Comparison of ENCODE assay signal across 8 cellular contexts in genomic region chr15:99123706-99124451, GRCh38. TPM values are rescaled to one million over a fixed set of nuclear protein-coding genes. Genes with fewer than 3 reads are reported as not detected.
DNase-seq lines count a peak whose midpoint lies in the region; ATAC-seq and TF ChIP-seq lines count a peak whose summit lies in the region.

No MANE protein-coding gene starts in this region.

- H3K27me3 Mint-ChIP-seq in activated CD8-positive, alpha-beta memory T cell treated with anti-CD3 and anti-CD28 coated beads, Interleukin-2, amount 10 ng/mL, durations not matched to agents 7 days and 5 days = no peaks in the 10 kb centered on the region

- H3K4me1 ChIP-seq in KMS-11 (ENCODE audit: low read depth, poor library complexity, severe bottlenecking) (peaks cover 24% of the 10 kb centered on the region), neuron (ENCODE audit: insufficient read depth, low read length) (peaks cover 21% of the 10 kb centered on the region)

- H3K9me3 Mint-ChIP-seq in activated CD8-positive, alpha-beta memory T cell treated with anti-CD3 and anti-CD28 coated beads, Interleukin-2, amount 10 ng/mL, durations not matched to agents 7 days and 5 days (ENCODE audit: low read depth) = no peaks in the 10 kb centered on the region

- H2AFZ ChIP-seq in KMS-11 (ENCODE audit: low read depth) = peak overlapping the region; percentile 25
- H2AFZ ChIP-seq in neuron (ENCODE audit: low read depth, low read length) = peak overlapping the region; percentile 34

- peak overlapping the region; percentile 88 for H3K4me2 ChIP-seq in KMS-11

- H3K36me3 Mint-ChIP-seq in activated CD8-positive, alpha-beta memory T cell treated with anti-CD3 and anti-CD28 coated beads, Interleukin-2, amount 10 ng/mL, durations not matched to agents 7 days and 5 days = no peaks in the 10 kb centered on the region

- H3K9me3 ChIP-seq in neuron (ENCODE audit: low read length) = no peaks in the 10 kb centered on the region

- DNase-seq in C1 segment of cervical spinal cord (lab: John Stamatoyannopoulos, UW) (peak; percentile 39 to 99 (median 84)), SW480 (ENCODE audit: low spot score) (peak; percentile 89), fibroblast of the conjunctiva (ENCODE audit: low read depth) (peak; percentile 82), cerebellar nuclear complex (lab: John Stamatoyannopoulos, UW) (no peak)
- no peak for DNase-seq in activated CD8-positive, alpha-beta memory T cell treated with anti-CD3 and anti-CD28 coated beads, Interleukin-2, amount 10 ng/mL, durations not matched to agents 7 days and 5 days

- no peak for TF ChIP-seq CTCF in KMS-11 (conservative IDR thresholded peaks at IDR 0.05; ENCODE audit: low read depth, low read length)

- no peaks in the 10 kb centered on the region for H3K4me1 Mint-ChIP-seq in activated CD8-positive, alpha-beta memory T cell treated with anti-CD3 and anti-CD28 coated beads, Interleukin-2, amount 10 ng/mL, durations not matched to agents 7 days and 5 days

- H3K27me3 ChIP-seq in KMS-11 (ENCODE audit: insufficient read depth, low read depth) = no peaks in the 10 kb centered on the region
- no peaks in the 10 kb centered on the region for H3K27me3 ChIP-seq in neuron (ENCODE audit: insufficient read depth, low read length)

- H3K4me3 Mint-ChIP-seq in activated CD8-positive, alpha-beta memory T cell treated with anti-CD3 and anti-CD28 coated beads, Interleukin-2, amount 10 ng/mL, durations not matched to agents 7 days and 5 days = no peak overlapping the region

- no peak overlapping the region for H3K4me3 ChIP-seq in KMS-11 (IDR thresholded peaks at IDR 0.05; ENCODE audit: insufficient read depth, low read depth, low read length)
- no peak overlapping the region for H3K4me3 ChIP-seq in neuron (ENCODE audit: low read length)

- no peaks in the 10 kb centered on the region for H3K36me3 ChIP-seq in KMS-11 (ENCODE audit: insufficient read depth)
- H3K36me3 ChIP-seq in neuron (ENCODE audit: insufficient read depth, low read length) = no peaks in the 10 kb centered on the region

- no peak for ATAC-seq in GM19467 (IDR thresholded peaks at IDR 0.05; ENCODE audit: unreplicated experiment)
- no peak for ATAC-seq in activated CD8-positive, alpha-beta memory T cell treated with anti-CD3 and anti-CD28 coated beads, Interleukin-2, amount 10 ng/mL, durations not matched to agents 7 days and 5 days

- CTCF ChIA-PET in activated CD8-positive, alpha-beta memory T cell treated with anti-CD3 and anti-CD28 coated beads, Interleukin-2, amount 10 ng/mL, durations not matched to agents 7 days and 5 days (lab: Charles Lee) = no interaction called here

- H3K79me2 ChIP-seq in KMS-11 (ENCODE audit: insufficient read depth, low read depth) = no peaks in the 10 kb centered on the region

- peak overlapping the region; percentile 50 for H3K27ac ChIP-seq in KMS-11

- H3K9ac ChIP-seq in KMS-11 = peak overlapping the region; percentile 44; the same call in 1 of the 2 replicates

- no peak overlapping the region for H3K27ac Mint-ChIP-seq in activated CD8-positive, alpha-beta memory T cell treated with anti-CD3 and anti-CD28 coated beads, Interleukin-2, amount 10 ng/mL, durations not matched to agents 7 days and 5 days

- no peaks in the 10 kb centered on the region for H4K20me1 ChIP-seq in KMS-11 (ENCODE audit: insufficient read depth)

RNA-seq across cellular contexts. Expression of gene SYNM, which starts 19.0 kb away (rescaled TPM):
- total RNA-seq in activated CD8-positive, alpha-beta memory T cell treated with anti-CD3 and anti-CD28 coated beads, Interleukin-2, amount 10 ng/mL, durations not matched to agents 7 days and 5 days = 1 to 10 TPM; 1.5 TPM

Comparison
In these comparisons a context has a peak if more than half of its experiments do, and no peak if none do; other contexts are left out.
1. DNase-seq: peak in C1 segment of cervical spinal cord (14 of 14), SW480 (single experiment) and fibroblast of the conjunctiva (single experiment); none in cerebellar nuclear complex (0 of 2) and activated CD8-positive, alpha-beta memory T cell treated with anti-CD3 and anti-CD28 coated beads, Interleukin-2, amount 10 ng/mL, durations not matched to agents 7 days and 5 days (single experiment).